In the genomic region with DNA sequence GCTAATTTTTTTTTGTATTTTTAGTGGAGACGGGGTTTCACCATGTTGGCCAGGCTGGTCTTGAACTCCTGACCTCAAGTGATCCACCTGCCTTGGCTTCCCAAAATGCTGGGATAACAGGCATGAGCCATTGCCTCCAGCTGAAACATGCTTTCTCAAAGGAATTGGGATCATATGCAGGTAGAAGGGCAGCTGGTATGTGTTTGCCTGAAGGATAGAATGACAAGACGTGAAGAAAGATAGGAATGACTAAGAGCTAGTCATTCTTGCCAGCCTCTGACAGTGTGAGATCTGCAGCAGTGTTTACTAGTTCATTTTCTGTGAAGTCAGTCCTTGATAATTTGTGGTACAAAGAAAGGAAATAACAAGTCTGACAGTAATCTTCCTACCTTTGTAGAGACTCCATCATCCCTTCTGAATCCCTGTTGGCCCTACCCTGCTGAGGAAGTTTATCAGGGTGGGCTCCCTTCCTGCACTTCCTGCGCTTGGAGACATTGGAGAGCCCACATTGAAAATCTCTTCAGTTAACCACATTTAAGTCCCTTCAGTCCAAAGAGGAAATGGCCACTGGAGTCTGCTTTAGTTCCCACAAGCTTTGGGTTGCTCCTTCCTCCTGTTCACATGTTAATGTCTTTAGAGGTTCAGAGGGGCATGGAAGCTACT, we compare ENCODE assay signal across 8 cellular contexts. TPM values are rescaled to one million over a fixed set of nuclear protein-coding genes. Genes with fewer than 3 reads are reported as not detected.
DNase-seq lines count a peak whose midpoint lies in the region; ATAC-seq and TF ChIP-seq lines count a peak whose summit lies in the region.

No MANE protein-coding gene starts in this region.

- no peaks in the 10 kb centered on the region for H4K20me1 ChIP-seq in KMS-11 (ENCODE audit: insufficient read depth)
- H4K20me1 ChIP-seq in hepatocyte (ENCODE audit: insufficient read depth, poor library complexity, severe bottlenecking) = no peaks in the 10 kb centered on the region

- H3K4me1 ChIP-seq in KMS-11 (ENCODE audit: low read depth, poor library complexity, severe bottlenecking) = peaks cover 75% of the 10 kb centered on the region
- peaks cover 28% of the 10 kb centered on the region for H3K4me1 ChIP-seq in hepatocyte (ENCODE audit: insufficient read depth)
- peaks cover 25% of the 10 kb centered on the region for H3K4me1 ChIP-seq in thymus (ENCODE audit: control insufficient read depth, insufficient read depth, low read length)

- intact Hi-C loops in posterior vena cava (cut with DNase I) = loop anchor here in 1 of 2 donors (10.0 kb wide), 1 partner anchor 854 kb away; no protein-coding TSS in a partner anchor

- H3K4me2 ChIP-seq in KMS-11 (peak overlapping the region; percentile 18; the same call in 1 of the 2 replicates), hepatocyte (no peak overlapping the region)

- no peaks in the 10 kb centered on the region for H3K9me3 Mint-ChIP-seq in activated naive CD4-positive, alpha-beta T cell treated with anti-CD3 and anti-CD28 coated beads, Interleukin-2, amount 50 U/mL, for 72 hours

- no peaks in the 10 kb centered on the region for H3K9me2 ChIP-seq in hepatocyte (replicated peaks; ENCODE audit: insufficient read depth)

- WGBS in hepatocyte (ENCODE audit: low lambda C conversion rate, missing lambda C conversion rate) = 84% methylated on average over 3 of the region's 3 CpGs
- WGBS in thymus = 92% methylated on average over 3 of the region's 3 CpGs

- H3K36me3 Mint-ChIP-seq in activated naive CD4-positive, alpha-beta T cell treated with anti-CD3 and anti-CD28 coated beads, Interleukin-2, amount 50 U/mL, for 72 hours = peaks cover 44 to 55% of the 10 kb centered on the region in 2 donors

- H3K36me3 ChIP-seq in KMS-11 (ENCODE audit: insufficient read depth) (peaks cover 13% of the 10 kb centered on the region; the same call in 1 of the 2 replicates), hepatocyte (replicated peaks; ENCODE audit: insufficient read depth, low read depth) (no peaks in the 10 kb centered on the region), thymus (ENCODE audit: control insufficient read depth, insufficient read depth) (peaks cover 22% of the 10 kb centered on the region)

- H3K79me2 ChIP-seq in KMS-11 (ENCODE audit: insufficient read depth, low read depth) (peaks cover 83% of the 10 kb centered on the region), hepatocyte (peaks cover 89% of the 10 kb centered on the region)

- DNase-seq in EH (ENCODE audit: low read depth) (peak; percentile 85), hepatocyte (ENCODE audit: low spot score) (no peak), posterior vena cava (ENCODE audit: low spot score) (no peak), RPMI8226 (no peak), ecto neural progenitor cell (ENCODE audit: low spot score) (no peak)
- DNase-seq in activated naive CD4-positive, alpha-beta T cell treated with anti-CD3 and anti-CD28 coated beads, Interleukin-2, amount 50 U/mL, for 72 hours (ENCODE audit: low spot score in 2 of 2) = peak in 1 of 2 donors; percentile 49

- ATAC-seq in activated naive CD4-positive, alpha-beta T cell treated with anti-CD3 and anti-CD28 coated beads, Interleukin-2, amount 50 U/mL, for 72 hours = peak; percentile 62 to 71

- H3K27me3 ChIP-seq in KMS-11 (ENCODE audit: insufficient read depth, low read depth) = no peaks in the 10 kb centered on the region
- H3K27me3 ChIP-seq in hepatocyte = no peaks in the 10 kb centered on the region
- H3K27me3 ChIP-seq in thymus (ENCODE audit: control insufficient read depth, insufficient read depth) = no peaks in the 10 kb centered on the region

- H2AFZ ChIP-seq in KMS-11 (ENCODE audit: low read depth) (no peak overlapping the region), hepatocyte (no peak overlapping the region)

- H3K27ac ChIP-seq in KMS-11 = peak overlapping the region; percentile 31; the same call in 1 of the 2 replicates
- peak overlapping the region; percentile 57 for H3K27ac ChIP-seq in hepatocyte
- H3K27ac ChIP-seq in thymus (ENCODE audit: low read depth) = peak overlapping the region; percentile 77

- no peak overlapping the region for H3K9ac ChIP-seq in KMS-11

- H3K4me3 ChIP-seq in KMS-11 (IDR thresholded peaks at IDR 0.05; ENCODE audit: insufficient read depth, low read depth, low read length) (no peak overlapping the region), hepatocyte (no peak overlapping the region), thymus (ENCODE audit: low read length) (no peak overlapping the region)

- TF ChIP-seq CTCF in KMS-11 (conservative IDR thresholded peaks at IDR 0.05; ENCODE audit: low read depth, low read length) (no peak), hepatocyte (IDR thresholded peaks at IDR 0.05; ENCODE audit: poor library complexity) (no peak)

- H3K27ac Mint-ChIP-seq in activated naive CD4-positive, alpha-beta T cell treated with anti-CD3 and anti-CD28 coated beads, Interleukin-2, amount 50 U/mL, for 72 hours = peak overlapping the region; percentile 96

- H3K9me3 ChIP-seq in hepatocyte (ENCODE audit: low read depth) (no peaks in the 10 kb centered on the region), thymus (ENCODE audit: control insufficient read depth) (no peaks in the 10 kb centered on the region)

RNA-seq across cellular contexts. Expression of a gene that starts 14.7 kb away (rescaled TPM):
- total RNA-seq in activated naive CD4-positive, alpha-beta T cell treated with anti-CD3 and anti-CD28 coated beads, Interleukin-2, amount 50 U/mL, for 72 hours = 100 to 1,000 TPM; 275 to 321 TPM
- 60.6 and 65.9 TPM in 2 replicates for total RNA-seq in hepatocyte
- polyA plus RNA-seq in hepatocyte = 46.0 and 54.1 TPM in 2 replicates
- polyA plus RNA-seq in thymus = 84.5 TPM
- total RNA-seq in posterior vena cava = 100 to 1,000 TPM; 140 to 142 TPM

RNA-seq across cellular contexts. Expression of a gene that starts 52.3 kb away (rescaled TPM):
- total RNA-seq in activated naive CD4-positive, alpha-beta T cell treated with anti-CD3 and anti-CD28 coated beads, Interleukin-2, amount 50 U/mL, for 72 hours = 10 to 100 TPM; 23.5 to 25.1 TPM
- total RNA-seq in hepatocyte (7.2 and 11.0 TPM in 2 replicates), posterior vena cava (10 to 100 TPM in 1 of 2 donors, 1 to 10 TPM in 1; 8.4 to 12.7 TPM)
- polyA plus RNA-seq in hepatocyte (1.6 and 2.0 TPM in 2 replicates), thymus (7.7 TPM)

RNA-seq across cellular contexts. Expression of a gene that starts 58.9 kb away (rescaled TPM):
- 100 to 1,000 TPM; 112 to 128 TPM for total RNA-seq in activated naive CD4-positive, alpha-beta T cell treated with anti-CD3 and anti-CD28 coated beads, Interleukin-2, amount 50 U/mL, for 72 hours
- 83.0 and 96.2 TPM in 2 replicates for total RNA-seq in hepatocyte
- 229 and 230 TPM in 2 replicates for polyA plus RNA-seq in hepatocyte
- 83.0 TPM for polyA plus RNA-seq in thymus
- total RNA-seq in posterior vena cava = 10 to 100 TPM; 60.6 to 69.0 TPM

RNA-seq across cellular contexts. Expression of a gene that starts 59.2 kb away (rescaled TPM):
- 10 to 100 TPM; 20.1 to 42.1 TPM for total RNA-seq in activated naive CD4-positive, alpha-beta T cell treated with anti-CD3 and anti-CD28 coated beads, Interleukin-2, amount 50 U/mL, for 72 hours
- total RNA-seq in hepatocyte (8.0 and 9.7 TPM in 2 replicates), posterior vena cava (10 to 100 TPM; 21.2 to 21.5 TPM)
- polyA plus RNA-seq in hepatocyte (6.4 and 6.7 TPM in 2 replicates), thymus (8.5 TPM)
